8 cellular contexts compared by ENCODE assay signal in genomic region chr2:62014102-62014501, GRCh38.
DNase-seq lines count a peak whose midpoint lies in the region; ATAC-seq, FAIRE-seq and TF ChIP-seq lines count a peak whose summit lies in the region.

No MANE protein-coding gene starts in this region.

- ATAC-seq in GM21737 (IDR thresholded peaks at IDR 0.05; ENCODE audit: unreplicated experiment) (no peak), GM21447 (IDR thresholded peaks at IDR 0.05; ENCODE audit: unreplicated experiment) (no peak)
- ATAC-seq in activated CD8-positive, alpha-beta memory T cell treated with anti-CD3 and anti-CD28 coated beads, Interleukin-2, amount 10 ng/mL, durations not matched to agents 7 days and 5 days = no peak

- H3K27ac ChIP-seq in substantia nigra (ENCODE audit: low read depth, low read length, poor library complexity, severe bottlenecking) = no peak overlapping the region

- no peak for TF ChIP-seq POLR2A in H54 (IDR thresholded peaks at IDR 0.05; ENCODE audit: low read depth, low read length)

- H3K27ac Mint-ChIP-seq in activated CD8-positive, alpha-beta memory T cell treated with anti-CD3 and anti-CD28 coated beads, Interleukin-2, amount 10 ng/mL, durations not matched to agents 7 days and 5 days = no peak overlapping the region

- DNase-seq in M059J (ENCODE audit: low read depth) = peak; percentile 30
- DNase-seq in amniotic epithelial cell (ENCODE audit: low read depth) = peak; percentile 38
- DNase-seq in hepatic stellate cell (ENCODE audit: low spot score) = peak; percentile 34
- peak in 44 of 49 donors; percentile 1 to 80 (median 47) for DNase-seq in substantia nigra (lab: John Stamatoyannopoulos, UW)
- no peak for DNase-seq in activated CD8-positive, alpha-beta memory T cell treated with anti-CD3 and anti-CD28 coated beads, Interleukin-2, amount 10 ng/mL, durations not matched to agents 7 days and 5 days
- DNase-seq in H54 (ENCODE audit: insufficient read length, low spot score) = no peak

- H3K36me3 Mint-ChIP-seq in activated CD8-positive, alpha-beta memory T cell treated with anti-CD3 and anti-CD28 coated beads, Interleukin-2, amount 10 ng/mL, durations not matched to agents 7 days and 5 days = no peaks in the 10 kb centered on the region

- H3K4me1 Mint-ChIP-seq in activated CD8-positive, alpha-beta memory T cell treated with anti-CD3 and anti-CD28 coated beads, Interleukin-2, amount 10 ng/mL, durations not matched to agents 7 days and 5 days = peaks cover 4% of the 10 kb centered on the region

- H3K9me3 Mint-ChIP-seq in activated CD8-positive, alpha-beta memory T cell treated with anti-CD3 and anti-CD28 coated beads, Interleukin-2, amount 10 ng/mL, durations not matched to agents 7 days and 5 days (ENCODE audit: low read depth) = no peaks in the 10 kb centered on the region

- no peaks in the 10 kb centered on the region for H3K27me3 Mint-ChIP-seq in activated CD8-positive, alpha-beta memory T cell treated with anti-CD3 and anti-CD28 coated beads, Interleukin-2, amount 10 ng/mL, durations not matched to agents 7 days and 5 days

- CTCF ChIA-PET in activated CD8-positive, alpha-beta memory T cell treated with anti-CD3 and anti-CD28 coated beads, Interleukin-2, amount 10 ng/mL, durations not matched to agents 7 days and 5 days (lab: Charles Lee) = no interaction called here

- H3K4me3 Mint-ChIP-seq in activated CD8-positive, alpha-beta memory T cell treated with anti-CD3 and anti-CD28 coated beads, Interleukin-2, amount 10 ng/mL, durations not matched to agents 7 days and 5 days = no peak overlapping the region

- no peak for FAIRE-seq in H54 (lab: Jason Lieb, UNC)

Comparison
In these comparisons a context has a peak if more than half of its experiments do, and no peak if none do; other contexts are left out.
1. DNase-seq: peak in M059J (single experiment), amniotic epithelial cell (single experiment), hepatic stellate cell (single experiment) and substantia nigra (44 of 49); none in activated CD8-positive, alpha-beta memory T cell treated with anti-CD3 and anti-CD28 coated beads, Interleukin-2, amount 10 ng/mL, durations not matched to agents 7 days and 5 days (single experiment) and H54 (single experiment).